1 cellular context compared by ENCODE assay signal in the genomic region with DNA sequence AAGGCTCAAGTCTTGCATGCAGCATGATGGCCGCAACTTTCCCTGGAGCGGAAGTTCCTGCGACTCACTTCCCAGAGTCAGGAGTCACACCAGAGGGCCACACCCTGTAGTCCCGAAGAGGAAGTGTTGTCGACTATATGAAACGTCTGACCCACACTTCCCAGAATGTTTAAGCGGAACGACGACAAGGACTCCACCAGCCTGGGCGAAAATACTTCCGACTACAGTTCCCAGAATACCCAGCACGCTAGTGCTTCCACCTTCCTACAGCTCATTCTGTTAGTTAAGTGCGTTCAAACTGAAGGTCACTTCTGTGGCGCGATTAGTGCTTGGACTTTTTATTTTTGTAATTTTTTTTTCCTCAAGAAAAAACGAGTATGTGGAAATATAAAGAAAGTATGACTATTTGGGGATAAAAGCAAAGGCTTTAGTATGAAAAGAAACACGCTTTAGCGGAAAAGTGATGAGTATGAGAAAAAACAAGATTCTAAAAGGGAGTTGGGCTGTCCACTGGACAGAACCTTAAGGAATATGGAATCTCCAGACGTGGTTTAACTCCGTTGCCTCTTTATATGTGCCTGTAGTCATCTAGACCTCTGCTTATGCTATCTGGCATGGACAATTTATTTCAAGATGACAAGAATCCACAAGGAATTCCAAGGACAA.
TF ChIP-seq lines count a peak whose summit lies in the region.

No MANE protein-coding gene starts in this region.

TF ChIP-seq in K562, 482 proteins besides CTCF, POLR2A, EP300 and RAD21 (continued from another document):
- TF ChIP-seq, protein P1, sequence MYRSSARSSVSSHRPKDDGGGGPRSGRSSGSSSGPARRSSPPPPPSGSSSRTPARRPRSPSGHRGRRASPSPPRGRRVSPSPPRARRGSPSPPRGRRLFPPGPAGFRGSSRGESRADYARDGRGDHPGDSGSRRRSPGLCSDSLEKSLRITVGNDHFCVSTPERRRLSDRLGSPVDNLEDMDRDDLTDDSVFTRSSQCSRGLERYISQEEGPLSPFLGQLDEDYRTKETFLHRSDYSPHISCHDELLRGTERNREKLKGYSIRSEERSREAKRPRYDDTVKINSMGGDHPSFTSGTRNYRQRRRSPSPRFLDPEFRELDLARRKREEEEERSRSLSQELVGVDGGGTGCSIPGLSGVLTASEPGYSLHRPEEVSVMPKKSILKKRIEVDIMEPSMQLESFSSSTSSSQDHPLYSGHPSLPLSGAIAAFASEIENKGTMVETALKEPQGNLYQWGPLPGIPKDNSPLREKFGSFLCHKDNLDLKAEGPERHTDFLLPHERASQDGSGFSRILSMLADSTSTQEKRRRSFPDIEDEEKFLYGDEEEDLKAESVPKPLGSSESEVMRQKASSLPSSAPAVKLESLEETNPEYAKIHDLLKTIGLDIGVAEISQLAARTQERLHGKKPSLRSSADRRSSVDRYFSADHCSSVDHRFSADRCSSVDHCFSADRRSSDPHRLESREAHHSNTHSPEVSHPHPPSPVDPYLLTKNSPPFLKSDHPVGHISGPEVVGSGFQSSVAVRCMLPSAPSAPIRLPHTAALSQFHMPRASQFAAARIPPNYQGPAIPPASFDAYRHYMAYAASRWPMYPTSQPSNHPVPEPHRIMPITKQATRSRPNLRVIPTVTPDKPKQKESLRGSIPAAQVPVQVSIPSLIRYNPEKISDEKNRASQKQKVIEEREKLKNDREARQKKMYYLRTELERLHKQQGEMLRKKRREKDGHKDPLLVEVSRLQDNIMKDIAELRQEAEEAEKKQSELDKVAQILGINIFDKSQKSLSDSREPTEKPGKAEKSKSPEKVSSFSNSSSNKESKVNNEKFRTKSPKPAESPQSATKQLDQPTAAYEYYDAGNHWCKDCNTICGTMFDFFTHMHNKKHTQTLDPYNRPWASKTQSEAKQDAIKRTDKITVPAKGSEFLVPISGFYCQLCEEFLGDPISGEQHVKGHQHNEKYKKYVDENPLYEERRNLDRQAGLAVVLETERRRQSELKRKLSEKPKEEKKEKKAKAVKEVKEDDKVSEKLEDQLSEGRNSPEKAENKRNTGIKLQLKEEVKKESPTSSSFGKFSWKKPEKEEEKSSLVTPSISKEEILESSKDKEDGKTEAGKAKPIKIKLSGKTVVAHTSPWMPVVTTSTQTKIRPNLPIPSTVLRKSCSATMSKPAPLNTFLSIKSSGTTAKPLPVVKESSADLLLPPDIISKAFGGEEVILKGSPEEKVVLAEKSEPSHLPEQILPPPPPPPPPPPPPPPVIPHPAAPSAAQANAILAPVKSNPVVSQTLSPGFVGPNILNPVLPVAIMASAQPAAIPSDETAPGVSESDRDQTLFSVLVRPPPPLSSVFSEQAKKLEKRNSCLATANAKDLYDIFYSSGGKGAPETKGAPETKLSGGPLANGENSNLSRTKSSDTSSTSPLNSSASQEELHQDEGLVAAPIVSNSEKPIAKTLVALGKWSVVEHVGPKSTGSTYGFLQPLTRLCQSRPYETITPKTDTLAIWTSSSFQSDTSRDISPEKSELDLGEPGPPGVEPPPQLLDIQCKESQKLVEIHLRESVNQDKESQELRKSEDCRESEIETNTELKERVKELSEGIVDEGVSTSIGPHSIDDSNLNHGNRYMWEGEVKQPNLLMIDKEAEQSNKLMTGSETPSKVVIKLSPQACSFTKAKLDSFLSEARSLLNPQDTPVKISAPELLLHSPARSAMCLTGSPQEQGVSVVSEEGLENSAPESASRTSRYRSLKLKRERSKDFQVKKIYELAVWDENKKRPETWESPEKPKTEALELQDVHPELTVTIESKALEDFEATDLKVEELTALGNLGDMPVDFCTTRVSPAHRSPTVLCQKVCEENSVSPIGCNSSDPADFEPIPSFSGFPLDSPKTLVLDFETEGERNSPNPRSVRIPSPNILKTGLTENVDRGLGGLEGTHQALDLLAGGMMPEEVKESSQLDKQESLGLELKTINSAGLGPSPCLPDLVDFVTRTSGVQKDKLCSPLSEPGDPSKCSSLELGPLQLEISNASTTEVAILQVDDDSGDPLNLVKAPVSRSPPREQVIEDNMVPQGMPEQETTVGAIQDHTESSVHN (IDR thresholded peaks at IDR 0.05; ENCODE audit: borderline replicate concordance in 1 of 2, low read depth in 1 of 2) = no peak
- TF ChIP-seq ZNF274 (IDR thresholded peaks at IDR 0.05; ENCODE audit: borderline replicate concordance, low read depth, low read length) (no peak), IRF2 (CRISPR knock-in tag; IDR thresholded peaks at IDR 0.05) (no peak)
